In the genomic region with DNA sequence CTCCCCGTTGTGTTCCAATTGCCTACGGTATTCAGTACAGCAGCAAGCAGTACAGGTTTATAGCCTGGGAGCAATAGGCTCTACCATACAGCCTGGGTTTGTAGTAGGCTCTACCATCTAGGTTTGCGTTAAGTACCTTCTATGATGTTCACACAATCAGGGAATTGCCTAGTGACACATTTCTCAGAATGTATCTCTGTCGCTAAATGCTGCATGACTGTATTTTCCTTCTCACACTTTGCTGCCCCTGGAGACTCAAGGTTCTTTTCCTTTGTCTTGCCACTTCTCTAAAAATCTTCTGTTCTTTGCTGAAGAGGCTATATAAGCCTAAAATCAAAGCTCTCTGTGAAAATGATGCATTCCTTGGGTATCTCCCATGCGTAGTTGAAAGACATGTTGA, we compare ENCODE assay signal across 23 cellular contexts.
"Had no signal": no experiment of that assay in that cellular context is flagged by ENCODE, and none has a peak within 500 bp of the region (broad histone marks: within the 10 kb centered on the region; RNA-seq: fewer than 3 reads in every experiment).

No MANE protein-coding gene starts in this region.

- ATAC-seq: foreskin keratinocyte, gastroesophageal sphincter, heart left ventricle, left lobe of liver, natural killer cell, pancreas, right lobe of liver had no signal

- H3K4me1 Mint-ChIP-seq: neural crest cell had no signal

- H3K36me3 ChIP-seq: colonic mucosa, esophagus muscularis mucosa, gastroesophageal sphincter, heart left ventricle, neutrophil, pancreas, right lobe of liver, thoracic aorta, transverse colon had no signal

- H3K27me3 Mint-ChIP-seq: memory B cell had no signal

- DNase-seq: colonic mucosa; effector memory CD4-positive, alpha-beta T cell; foreskin keratinocyte; heart left ventricle; kidney; natural killer cell; pancreas; right lobe of liver; small intestine; stimulated activated CD4-positive, alpha-beta T cell treated with anti-CD3 and anti-CD28 coated beads, Interleukin-15, amount 100 ng/mL, for 24 hours; stimulated activated CD4-positive, alpha-beta T cell treated with anti-CD3 and anti-CD28 coated beads, Interleukin-2, amount 100 ng/mL, for 48 hours; stimulated activated naive CD4-positive, alpha-beta T cell treated with Interleukin-2 at 50 U/mL for 16 hours; transverse colon had no signal

- H3K27me3 ChIP-seq: colonic mucosa, esophagus muscularis mucosa, foreskin keratinocyte, gastroesophageal sphincter, heart left ventricle, hepatocyte, neutrophil, right lobe of liver, transverse colon had no signal

- H2AFZ ChIP-seq: hepatocyte had no signal

- H3K9me3 ChIP-seq: colonic mucosa, esophagus muscularis mucosa, gastroesophageal sphincter, heart left ventricle, neutrophil, pancreas, right lobe of liver, thoracic aorta, transverse colon had no signal

- H3K9me3 Mint-ChIP-seq: dendritic cell treated with granulocyte-macrophage colony-stimulating factor and Interleukin-4, amounts not matched to agents 40 ng/mL and 50 ng/mL, for 4 days; natural killer cell; neural crest cell had no signal

- H3K27ac ChIP-seq: colonic mucosa, esophagus muscularis mucosa, foreskin keratinocyte, gastroesophageal sphincter, hepatocyte, neutrophil, pancreas, right lobe of liver, thoracic aorta, transverse colon had no signal

- H3K4me3 Mint-ChIP-seq: dendritic cell treated with granulocyte-macrophage colony-stimulating factor and Interleukin-4, amounts not matched to agents 40 ng/mL and 50 ng/mL, for 4 days; memory B cell; natural killer cell; neural crest cell had no signal

- H3K4me1 ChIP-seq: colonic mucosa, pancreas, right lobe of liver had no signal

- H3K79me2 ChIP-seq: hepatocyte had no signal

- H3K36me3 Mint-ChIP-seq: memory B cell, natural killer cell had no signal

- H3K4me3 ChIP-seq: colonic mucosa, esophagus muscularis mucosa, gastroesophageal sphincter, heart left ventricle, hepatocyte, lung, pancreas, right lobe of liver, thoracic aorta, transverse colon had no signal

- H3K4me2 ChIP-seq: hepatocyte had no signal

- H3K27ac Mint-ChIP-seq: dendritic cell treated with granulocyte-macrophage colony-stimulating factor and Interleukin-4, amounts not matched to agents 40 ng/mL and 50 ng/mL, for 4 days; memory B cell; natural killer cell had no signal
